Comparison of ENCODE assay signal across 16 cellular contexts in the genomic region with DNA sequence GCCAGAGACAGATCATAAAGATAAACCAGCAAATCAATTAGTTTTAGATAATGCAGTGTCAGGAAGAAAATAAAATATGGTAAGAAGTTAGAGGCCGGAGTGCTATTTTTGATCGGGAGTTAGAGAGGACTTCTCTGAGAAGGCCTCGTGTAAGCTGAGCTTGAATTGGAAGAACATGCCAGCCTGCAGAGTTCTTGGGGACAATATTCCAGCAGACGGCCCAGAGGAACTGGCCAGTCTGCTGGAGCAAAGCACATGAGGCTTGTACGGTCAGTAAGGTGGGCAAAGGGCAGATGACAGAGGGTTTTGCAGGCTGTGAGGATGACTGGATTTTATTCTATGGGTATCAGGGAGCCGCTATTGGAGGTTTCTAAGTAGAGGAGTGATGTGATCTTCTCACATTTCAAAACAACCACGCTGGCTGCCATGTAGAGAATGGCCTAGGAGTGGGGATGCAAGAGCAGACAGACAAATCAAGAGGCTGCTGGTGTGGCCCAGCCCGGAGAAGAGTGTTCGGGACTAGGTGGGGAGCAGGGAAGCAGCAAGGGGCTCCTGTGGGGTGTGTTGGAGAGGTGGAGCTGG.
DNase-seq lines count a peak whose midpoint lies in the region; TF ChIP-seq lines count a peak whose summit lies in the region.
"Had no signal": no experiment of that assay in that cellular context is flagged by ENCODE, and none has a peak within 500 bp of the region (broad histone marks: within the 10 kb centered on the region; RNA-seq: fewer than 3 reads in every experiment).

No MANE protein-coding gene starts in this region.

- no TSS peak for BruUV-seq in MCF 10A (replicated peaks; lab: Mats Ljungman, UMichigan)
- no TSS peak for BruUV-seq in mammary epithelial cell (replicated peaks; lab: Mats Ljungman, UMichigan)

- no peak overlapping the region for H3K4me2 ChIP-seq in neuronal stem cell (ENCODE audit: insufficient read depth, low read length, poor library complexity, severe bottlenecking)
- no peak overlapping the region for H3K4me2 ChIP-seq in mammary epithelial cell (ENCODE audit: insufficient read depth, low read depth, low read length)
- H3K4me2 ChIP-seq: BLaER1 treated with 17β-estradiol and CSF1 and Interleukin-3, amounts not matched to agents 10 nM and 100 nM had no signal

- dilution Hi-C loops in mammary epithelial cell (cut with HindIII; ENCODE audit: low sequenced_read_pairs), result no loop called here

- H2BK15ac ChIP-seq in neuronal stem cell (ENCODE audit: low read length), result no peak overlapping the region

- H3K4me3 ChIP-seq in neuronal stem cell (ENCODE audit: low read length in 2 of 2) (no peak overlapping the region), mammary epithelial cell (replicated peaks in 1 of 3; ENCODE audit: insufficient read depth in 1 of 3, low read depth in 2 of 3, low read length in 3 of 3) (no peak overlapping the region)
- H3K4me3 ChIP-seq: BLaER1 treated with 17β-estradiol and CSF1 and Interleukin-3, amounts not matched to agents 10 nM and 100 nM; GM12878; GM23248 had no signal

- no peak overlapping the region for H2BK12ac ChIP-seq in neuronal stem cell (ENCODE audit: low read length)

- H3K79me1 ChIP-seq in neuronal stem cell (ENCODE audit: low read depth, low read length), result no peaks in the 10 kb centered on the region

- no peak overlapping the region for H2AK5ac ChIP-seq in neuronal stem cell (ENCODE audit: low read depth, low read length)

- peak overlapping the region; percentile 61 for H3K14ac ChIP-seq in neuronal stem cell (ENCODE audit: low read length)

- H3K9me3 ChIP-seq in neuronal stem cell (replicated peaks in 1 of 2; ENCODE audit: control insufficient read depth in 2 of 2, insufficient read depth in 1 of 2, low read depth in 1 of 2, low read length in 2 of 2) (no peaks in the 10 kb centered on the region), mammary epithelial cell (replicated peaks; ENCODE audit: insufficient read depth, low read length) (no peaks in the 10 kb centered on the region)
- H3K9me3 ChIP-seq: BLaER1 treated with 17β-estradiol and CSF1 and Interleukin-3, amounts not matched to agents 10 nM and 100 nM had no signal

- CTCF ChIA-PET in MCF 10A (lab: Yijun Ruan, JAX), result no interaction called here
- CTCF ChIA-PET in mammary epithelial cell (lab: Charles Lee; ENCODE audit: low non-redundant PET), result no interaction called here

- peaks cover 7% of the 10 kb centered on the region for H3K4me1 Mint-ChIP-seq in activated naive CD4-positive, alpha-beta T cell treated with anti-CD3 and anti-CD28 coated beads, Interleukin-2, amount 50 U/mL, for 24 hours
- no peaks in the 10 kb centered on the region for H3K4me1 Mint-ChIP-seq in MCF 10A (ENCODE audit: insufficient read depth, unreplicated experiment)

- intact Hi-C loops in MCF 10A (cut with micrococcal nuclease), result no loop called here
- intact Hi-C loops in mammary epithelial cell (cut with micrococcal nuclease), result no loop called here

- no peak overlapping the region for H3K4ac ChIP-seq in neuronal stem cell (ENCODE audit: low read length)

- no peaks in the 10 kb centered on the region for H4K20me1 ChIP-seq in mammary epithelial cell (ENCODE audit: insufficient read depth, low read length)
- H4K20me1 ChIP-seq: BLaER1 treated with 17β-estradiol and CSF1 and Interleukin-3, amounts not matched to agents 10 nM and 100 nM had no signal

- H3K4me1 ChIP-seq in neuronal stem cell (ENCODE audit: control insufficient read depth in 2 of 2, insufficient read depth in 1 of 2, low read depth in 1 of 2, low read length in 2 of 2), result peaks cover 0 to 4% of the 10 kb centered on the region in 2 donors
- no peaks in the 10 kb centered on the region for H3K4me1 ChIP-seq in mammary epithelial cell (ENCODE audit: insufficient read depth, low read length)

- H2BK120ac ChIP-seq in neuronal stem cell (ENCODE audit: low read depth, low read length), result no peak overlapping the region

- peak overlapping the region; percentile 52 for H3K27ac Mint-ChIP-seq in activated naive CD4-positive, alpha-beta T cell treated with anti-CD3 and anti-CD28 coated beads, Interleukin-2, amount 50 U/mL, for 24 hours
- no peak overlapping the region for H3K27ac Mint-ChIP-seq in MCF 10A (ENCODE audit: low read depth, unreplicated experiment)
- H3K27ac Mint-ChIP-seq: CD4-positive, CD25-positive, alpha-beta regulatory T cell had no signal

- POLR2A ChIA-PET in MCF 10A (lab: Yijun Ruan, JAX), result no interaction called here

- H3K27me3 ChIP-seq in neuronal stem cell (ENCODE audit: control insufficient read depth in 3 of 3, insufficient read depth in 3 of 3, low read depth in 1 of 3, low read length in 3 of 3), result peaks cover 0 to 4% (median 0%) of the 10 kb centered on the region in 3 experiments
- no peaks in the 10 kb centered on the region for H3K27me3 ChIP-seq in mammary epithelial cell (ENCODE audit: insufficient read depth, low read length)
- H3K27me3 ChIP-seq: BLaER1 treated with 17β-estradiol and CSF1 and Interleukin-3, amounts not matched to agents 10 nM and 100 nM had no signal

- H3K27ac ChIP-seq in neuronal stem cell (replicated peaks; ENCODE audit: low read length) (no peak overlapping the region), mammary epithelial cell (ENCODE audit: insufficient read depth, low read depth, low read length) (no peak overlapping the region)
- H3K27ac ChIP-seq: BLaER1 treated with 17β-estradiol and CSF1 and Interleukin-3, amounts not matched to agents 10 nM and 100 nM; GM23248 had no signal

- H2AFZ ChIP-seq in neuronal stem cell (ENCODE audit: low read length) (no peak overlapping the region), mammary epithelial cell (ENCODE audit: low read depth, low read length) (no peak overlapping the region)
- H2AFZ ChIP-seq: GM23248 had no signal

- H3K9me3 Mint-ChIP-seq in activated naive CD4-positive, alpha-beta T cell treated with anti-CD3 and anti-CD28 coated beads, Interleukin-2, amount 50 U/mL, for 24 hours, result no peaks in the 10 kb centered on the region
- H3K9me3 Mint-ChIP-seq in MCF 10A (ENCODE audit: unreplicated experiment), result no peaks in the 10 kb centered on the region

- no peak for TF ChIP-seq CTCF in MCF 10A (IDR thresholded peaks at IDR 0.05; ENCODE audit: unreplicated experiment)
- TF ChIP-seq CTCF in mammary epithelial cell (conservative IDR thresholded peaks at IDR 0.05 in 1 of 2, IDR thresholded peaks at IDR 0.05 in 1 of 2; ENCODE audit: extremely low read depth in 1 of 2, insufficient read depth in 1 of 2, low read depth in 1 of 2, low read length in 2 of 2), result no peak

- no CpG with 5 or more reads among the region's 9 CpGs for WGBS in neuronal stem cell (ENCODE audit: extremely low coverage in 2 of 2, insufficient read length in 2 of 2, insufficient replicate concordance in 1 of 2), 2 donors
- WGBS in mammary epithelial cell (ENCODE audit: low coverage, missing lambda C conversion rate), result 89% methylated on average over 7 of the region's 9 CpGs

- no peak overlapping the region for H3K23ac ChIP-seq in neuronal stem cell (ENCODE audit: low read depth, low read length, poor library complexity)

- H3K36me3 ChIP-seq in neuronal stem cell (replicated peaks in 1 of 2; ENCODE audit: control insufficient read depth in 2 of 2, insufficient read depth in 2 of 2, low read length in 2 of 2) (no peaks in the 10 kb centered on the region), mammary epithelial cell (ENCODE audit: insufficient read depth, low read length) (no peaks in the 10 kb centered on the region)
- H3K36me3 ChIP-seq: BLaER1 treated with 17β-estradiol and CSF1 and Interleukin-3, amounts not matched to agents 10 nM and 100 nM had no signal

- in situ Hi-C loops in mammary epithelial cell (cut with MboI; ENCODE audit: low sequenced_read_pairs in 2 of 2), result no loop called here

- H3K18ac ChIP-seq in neuronal stem cell (ENCODE audit: low read length), result no peak overlapping the region

- no peaks in the 10 kb centered on the region for H3K79me2 ChIP-seq in mammary epithelial cell (ENCODE audit: insufficient read depth, low read length)

- no peaks in the 10 kb centered on the region for H3K27me3 Mint-ChIP-seq in activated naive CD4-positive, alpha-beta T cell treated with anti-CD3 and anti-CD28 coated beads, Interleukin-2, amount 50 U/mL, for 24 hours
- peaks cover 44% of the 10 kb centered on the region for H3K27me3 Mint-ChIP-seq in MCF 10A (ENCODE audit: insufficient read depth, unreplicated experiment)

- no peak overlapping the region for H4K8ac ChIP-seq in neuronal stem cell (ENCODE audit: low read depth, low read length)

- H3K4me3 Mint-ChIP-seq in activated naive CD4-positive, alpha-beta T cell treated with anti-CD3 and anti-CD28 coated beads, Interleukin-2, amount 50 U/mL, for 24 hours, result no peak overlapping the region
- no peak overlapping the region for H3K4me3 Mint-ChIP-seq in MCF 10A (ENCODE audit: unreplicated experiment)
- H3K4me3 Mint-ChIP-seq: CD4-positive, CD25-positive, alpha-beta regulatory T cell had no signal

- DNase-seq in activated naive CD4-positive, alpha-beta T cell treated with Interleukin-2 at 50 U/mL for 16 hours, result no peak
- DNase-seq in left kidney (ENCODE audit: low read depth, low spot score) (peak; percentile 67), neuronal stem cell (ENCODE audit: low spot score) (no peak), MCF 10A (ENCODE audit: unreplicated experiment) (no peak), mammary epithelial cell (no peak), medulla oblongata (ENCODE audit: extremely low spot score) (no peak)
- DNase-seq: ACHN; Calu3; CD4-positive, CD25-positive, alpha-beta regulatory T cell; DMS 273 treated with DMSO at 0.1 percent for 48 hours; H7; IMR-90 had no signal

- no peak overlapping the region for H4K91ac ChIP-seq in neuronal stem cell (ENCODE audit: low read depth, low read length, poor library complexity)

- no peaks in the 10 kb centered on the region for H3K36me3 Mint-ChIP-seq in activated naive CD4-positive, alpha-beta T cell treated with anti-CD3 and anti-CD28 coated beads, Interleukin-2, amount 50 U/mL, for 24 hours
- no peaks in the 10 kb centered on the region for H3K36me3 Mint-ChIP-seq in MCF 10A (ENCODE audit: insufficient read depth, unreplicated experiment)
- H3K36me3 Mint-ChIP-seq: CD4-positive, CD25-positive, alpha-beta regulatory T cell had no signal

- no peak overlapping the region for H3K9ac ChIP-seq in neuronal stem cell (ENCODE audit: low read depth, low read length, poor library complexity)
- no peak overlapping the region for H3K9ac ChIP-seq in mammary epithelial cell (ENCODE audit: insufficient read depth, low read length)
- H3K9ac ChIP-seq: BLaER1 treated with 17β-estradiol and CSF1 and Interleukin-3, amounts not matched to agents 10 nM and 100 nM; GM23248 had no signal

- no peak overlapping the region for H2BK5ac ChIP-seq in neuronal stem cell (ENCODE audit: low read length)
